Comparison of ENCODE assay signal across 33 cellular contexts in the genomic region with DNA sequence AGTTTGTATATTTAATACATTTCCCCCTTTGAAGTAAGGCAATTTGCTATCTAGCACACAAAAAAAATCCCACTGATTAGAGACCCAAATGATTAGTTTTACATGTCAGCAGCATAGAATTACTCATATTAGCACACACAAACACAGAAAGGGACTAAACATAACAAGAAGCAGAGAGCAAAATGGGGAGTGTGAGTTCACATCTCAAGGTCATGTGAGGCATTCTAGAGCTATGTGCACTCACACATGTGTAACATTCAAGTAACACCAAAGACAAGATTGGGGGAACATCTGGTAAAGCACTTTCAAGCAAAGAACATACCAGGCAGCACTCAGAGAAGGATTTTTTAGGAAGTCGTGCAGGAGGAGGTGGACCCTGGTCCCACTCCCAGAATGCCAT.
DNase-seq lines count a peak whose midpoint lies in the region; ATAC-seq, FAIRE-seq and TF ChIP-seq lines count a peak whose summit lies in the region.
"Had no signal": no experiment of that assay in that cellular context is flagged by ENCODE, and none has a peak within 500 bp of the region (broad histone marks: within the 10 kb centered on the region; RNA-seq: fewer than 3 reads in every experiment).

No MANE protein-coding gene starts in this region.

- H3K4me1 ChIP-seq in HepG2 (ENCODE audit: insufficient read depth, low read length): no peaks in the 10 kb centered on the region
- peaks cover 0 to 2% (median 0%) of the 10 kb centered on the region in 4 donors for H3K4me1 ChIP-seq in right lobe of liver
- H3K4me1 ChIP-seq: Peyer's patch, psoas muscle, stomach had no signal

- POLR2A ChIA-PET in HepG2 (lab: Yijun Ruan, JAX) (no interaction called here), HEK293T (lab: Yijun Ruan, JAX) (no interaction called here)

- H3K36me3 ChIP-seq in HepG2 (replicated peaks in 1 of 2; ENCODE audit: control insufficient read depth in 1 of 2, insufficient read depth in 2 of 2, low read length in 2 of 2) (no peaks in the 10 kb centered on the region), right lobe of liver (no peaks in the 10 kb centered on the region)
- H3K36me3 ChIP-seq: Peyer's patch, stomach, upper lobe of left lung, WERI-Rb-1 had no signal

- TF ChIP-seq RAD21 in HepG2 (CRISPR knock-in tag; IDR thresholded peaks at IDR 0.05): no peak

- no peak overlapping the region for H3K9ac ChIP-seq in HepG2 (ENCODE audit: insufficient read depth, low read depth, low read length)

- no peaks in the 10 kb centered on the region for H3K9me3 Mint-ChIP-seq in type B pancreatic cell
- H3K9me3 Mint-ChIP-seq: activated CD4-positive, alpha-beta T cell treated with anti-CD3 and anti-CD28 coated beads, Interleukin-2, amount 10 ng/mL, durations not matched to agents 7 days and 5 days; activated T-cell treated with anti-CD3 and anti-CD28 coated beads, Interleukin-2, amount 50 U/mL, for 4 hours; CD8-positive, alpha-beta T cell had no signal

- intact Hi-C loops in HepG2 (cut with micrococcal nuclease; ENCODE audit: unreplicated experiment): loop anchor here (5.0 kb wide), 1 partner anchor 156 kb away; no protein-coding TSS in a partner anchor
- intact Hi-C loops in right lobe of liver (cut with DNase I): no loop called here

- in situ Hi-C loops in HepG2 (cut with HindIII; ENCODE audit: extremely low pct_ligation_motif_present, low pct_unique_long_range_greater_than_20kb): no loop called here

- no peak overlapping the region for H3K4me3 Mint-ChIP-seq in type B pancreatic cell
- H3K4me3 Mint-ChIP-seq: activated CD4-positive, alpha-beta T cell treated with anti-CD3 and anti-CD28 coated beads, Interleukin-2, amount 10 ng/mL, durations not matched to agents 7 days and 5 days; activated T-cell treated with anti-CD3 and anti-CD28 coated beads, Interleukin-2, amount 50 U/mL, for 4 hours; B cell; CD8-positive, alpha-beta T cell had no signal

- no peak overlapping the region for H3K4me2 ChIP-seq in HepG2 (ENCODE audit: low read depth, low read length)
- H3K4me2 ChIP-seq: A549 had no signal

- TF ChIP-seq CTCF in HepG2 (CRISPR knock-in tag; IDR thresholded peaks at IDR 0.05) (no peak), right lobe of liver (IDR thresholded peaks at IDR 0.05) (no peak), type B pancreatic cell (conservative IDR thresholded peaks at IDR 0.05) (no peak)

- no peaks in the 10 kb centered on the region for H3K27me3 ChIP-seq in HepG2 (ENCODE audit: control insufficient read depth in 1 of 2, insufficient read depth in 2 of 2, low read length in 2 of 2)
- H3K27me3 ChIP-seq in right lobe of liver: no peaks in the 10 kb centered on the region
- H3K27me3 ChIP-seq: Peyer's patch, stomach, upper lobe of left lung had no signal

- CTCF ChIA-PET in HepG2 (lab: Yijun Ruan, JAX; ENCODE audit: low intra/inter-chr PET ratio, low total read pairs): no interaction called here
- CTCF ChIA-PET in HEK293T (lab: Yijun Ruan, JAX): no interaction called here

- H2AFZ ChIP-seq in HepG2 (ENCODE audit: low read length): no peak overlapping the region

- peak; percentile 41; the same call in 2 of the 3 replicates for ATAC-seq in HepG2
- no peak for ATAC-seq in right lobe of liver
- ATAC-seq: activated T-cell treated with anti-CD3 and anti-CD28 coated beads, Interleukin-2, amount 50 U/mL, for 4 hours; CD8-positive, alpha-beta T cell; psoas muscle had no signal

- H3K27ac ChIP-seq in HepG2 (ENCODE audit: extremely low read length, insufficient read depth, low read length) (no peak overlapping the region), right lobe of liver (no peak overlapping the region)
- H3K27ac ChIP-seq: coronary artery, Peyer's patch, psoas muscle, skin epidermis, stomach, upper lobe of left lung, WERI-Rb-1 had no signal

- H3K4me1 Mint-ChIP-seq in type B pancreatic cell (ENCODE audit: unreplicated experiment): no peaks in the 10 kb centered on the region
- H3K4me1 Mint-ChIP-seq: activated CD4-positive, alpha-beta T cell treated with anti-CD3 and anti-CD28 coated beads, Interleukin-2, amount 10 ng/mL, durations not matched to agents 7 days and 5 days; B cell had no signal

- peaks cover 6% of the 10 kb centered on the region for H3K36me3 Mint-ChIP-seq in type B pancreatic cell
- H3K36me3 Mint-ChIP-seq: CD8-positive, alpha-beta T cell had no signal

- H3K79me2 ChIP-seq in HepG2 (ENCODE audit: insufficient read depth, low read length): no peaks in the 10 kb centered on the region

- BruUV-seq in HepG2 (replicated peaks; lab: Mats Ljungman, UMichigan): no TSS peak

- WGBS in HepG2 (ENCODE audit: low lambda C conversion rate): 80% methylated on average over 1 of the region's 1 CpG
- WGBS in right lobe of liver (ENCODE audit: insufficient coverage, low coverage, low lambda C conversion rate, missing lambda C conversion rate): 67% methylated on average over 1 of the region's 1 CpG

- TF ChIP-seq EP300 in HepG2 (IDR thresholded peaks at IDR 0.05; ENCODE audit: low read depth in 2 of 2, low read length in 2 of 2): no peak
- no peak for TF ChIP-seq EP300 in HepG2 (CRISPR knock-in tag; IDR thresholded peaks at IDR 0.05; ENCODE audit: borderline replicate concordance)

- no peaks in the 10 kb centered on the region for H4K20me1 ChIP-seq in HepG2 (ENCODE audit: insufficient read depth, low read length)

- H3K27me3 Mint-ChIP-seq in type B pancreatic cell: peaks cover 3% of the 10 kb centered on the region
- H3K27me3 Mint-ChIP-seq: B cell had no signal

- no peak for TF ChIP-seq POLR2A in HepG2 (IDR thresholded peaks at IDR 0.05; ENCODE audit: insufficient read depth in 1 of 2, low read depth in 2 of 2, low read length in 2 of 2)
- no peak for TF ChIP-seq POLR2A in right lobe of liver (IDR thresholded peaks at IDR 0.05)

- no peak overlapping the region for H3K4me3 ChIP-seq in HepG2 (replicated peaks in 1 of 3; ENCODE audit: insufficient read depth in 1 of 3, low read depth in 2 of 3, low read length in 3 of 3)
- no peak overlapping the region for H3K4me3 ChIP-seq in right lobe of liver
- H3K4me3 ChIP-seq: A549, coronary artery, Peyer's patch, psoas muscle, skin epidermis, stomach, upper lobe of left lung had no signal

- H3K9me3 ChIP-seq in HepG2 (ENCODE audit: low read length): no peaks in the 10 kb centered on the region
- H3K9me3 ChIP-seq in right lobe of liver: no peaks in the 10 kb centered on the region
- H3K9me3 ChIP-seq: A549, Peyer's patch, psoas muscle, stomach, upper lobe of left lung had no signal

- no peak overlapping the region for H3K27ac Mint-ChIP-seq in type B pancreatic cell
- H3K27ac Mint-ChIP-seq: activated CD4-positive, alpha-beta T cell treated with anti-CD3 and anti-CD28 coated beads, Interleukin-2, amount 10 ng/mL, durations not matched to agents 7 days and 5 days; B cell; CD8-positive, alpha-beta T cell had no signal

- no peak for FAIRE-seq in HepG2 (lab: Jason Lieb, UNC)
- peak; percentile 72 for FAIRE-seq in endometrium (lab: Jason Lieb, UNC)
- FAIRE-seq: A549, H1, kidney had no signal

- DNase-seq in HepG2 (ENCODE audit: low spot score) (peak; percentile 15), right lobe of liver (no peak), iris pigment epithelial cell (ENCODE audit: low read depth) (peak; percentile 30), type B pancreatic cell (ENCODE audit: extremely low spot score, unreplicated experiment) (peak; percentile 25), HEK293T (ENCODE audit: extremely low spot score) (no peak), NCI-H82 treated with DMSO at 0.1 percent for 48 hours (lab: John Stamatoyannopoulos, UW; ENCODE audit: unreplicated experiment) (no peak)
- DNase-seq in activated CD8-positive, alpha-beta memory T cell treated with anti-CD3 and anti-CD28 coated beads, Interleukin-2, amount 50 U/mL, for 48 hours: no peak
- DNase-seq: activated CD4-positive, alpha-beta T cell treated with anti-CD3 and anti-CD28 coated beads, Interleukin-2, amount 10 ng/mL, durations not matched to agents 7 days and 5 days; activated naive CD4-positive, alpha-beta T cell; activated T-cell treated with anti-CD3 and anti-CD28 coated beads, Interleukin-2, amount 50 U/mL, for 4 hours; CD8-positive, alpha-beta T cell; DMS 273 treated with DMSO at 0.1 percent for 48 hours; effector memory CD4-positive, alpha-beta T cell; erythroblast; glutamatergic neuron; KBM-7; kidney; NCI-H1105; NCI-H187 treated with DMSO at 0.1 percent for 48 hours; NCI-H526 treated with DMSO at 0.1 percent for 48 hours; Peyer's patch; psoas muscle; stomach; SW 1271; T1000; upper lobe of left lung; WERI-Rb-1 had no signal

TF ChIP-seq in HepG2, 621 proteins besides CTCF, POLR2A, EP300 and RAD21 (continues in another document):
- TF ChIP-seq PAWR (CRISPR knock-in tag; IDR thresholded peaks at IDR 0.05; ENCODE audit: borderline replicate concordance): no peak
- TF ChIP-seq PCBP1 (IDR thresholded peaks at IDR 0.05; ENCODE audit: borderline replicate concordance, low read depth, low read length): no peak
- no peak for TF ChIP-seq SMAD3 (CRISPR knock-in tag; IDR thresholded peaks at IDR 0.05)

TF ChIP-seq in HEK293T, 16 proteins besides CTCF, POLR2A, EP300 and RAD21:
- TF ChIP-seq L3MBTL2 (conservative IDR thresholded peaks at IDR 0.05): no peak
- no peak for TF ChIP-seq LEF1 (IDR thresholded peaks at IDR 0.05; ENCODE audit: borderline replicate concordance)
- TF ChIP-seq BHLHE40 (IDR thresholded peaks at IDR 0.05; ENCODE audit: borderline replicate concordance): no peak
- TF ChIP-seq HDGF (IDR thresholded peaks at IDR 0.05; ENCODE audit: borderline replicate concordance): no peak
- no peak for TF ChIP-seq SP1 (IDR thresholded peaks at IDR 0.05)
- no peak for TF ChIP-seq FOXK2 (IDR thresholded peaks at IDR 0.05)
- no peak for TF ChIP-seq NFRKB (IDR thresholded peaks at IDR 0.05)
- TF ChIP-seq ARNT (IDR thresholded peaks at IDR 0.05): no peak
- no peak for TF ChIP-seq FOXA1 (IDR thresholded peaks at IDR 0.05)
- no peak for TF ChIP-seq ZNF384 (IDR thresholded peaks at IDR 0.05)
- TF ChIP-seq ELF4 (IDR thresholded peaks at IDR 0.05): no peak
- TF ChIP-seq, protein P1, sequence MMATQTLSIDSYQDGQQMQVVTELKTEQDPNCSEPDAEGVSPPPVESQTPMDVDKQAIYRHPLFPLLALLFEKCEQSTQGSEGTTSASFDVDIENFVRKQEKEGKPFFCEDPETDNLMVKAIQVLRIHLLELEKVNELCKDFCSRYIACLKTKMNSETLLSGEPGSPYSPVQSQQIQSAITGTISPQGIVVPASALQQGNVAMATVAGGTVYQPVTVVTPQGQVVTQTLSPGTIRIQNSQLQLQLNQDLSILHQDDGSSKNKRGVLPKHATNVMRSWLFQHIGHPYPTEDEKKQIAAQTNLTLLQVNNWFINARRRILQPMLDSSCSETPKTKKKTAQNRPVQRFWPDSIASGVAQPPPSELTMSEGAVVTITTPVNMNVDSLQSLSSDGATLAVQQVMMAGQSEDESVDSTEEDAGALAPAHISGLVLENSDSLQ (IDR thresholded peaks at IDR 0.05): no peak
- TF ChIP-seq CTBP1 (IDR thresholded peaks at IDR 0.05; ENCODE audit: borderline replicate concordance): no peak
- no peak for TF ChIP-seq SUZ12 (IDR thresholded peaks at IDR 0.05)
- no peak for TF ChIP-seq TARDBP (IDR thresholded peaks at IDR 0.05)
- TF ChIP-seq FOXM1 (IDR thresholded peaks at IDR 0.05; ENCODE audit: borderline replicate concordance): no peak

Comparison
In these comparisons a context has a peak if more than half of its experiments do, and no peak if none do; other contexts are left out.
1. DNase-seq: peak in HepG2 (single experiment), iris pigment epithelial cell (single experiment) and type B pancreatic cell (single experiment); none in right lobe of liver (0 of 3), HEK293T (single experiment), NCI-H82 treated with DMSO at 0.1 percent for 48 hours (single experiment) and activated CD8-positive, alpha-beta memory T cell treated with anti-CD3 and anti-CD28 coated beads, Interleukin-2, amount 50 U/mL, for 48 hours (single experiment).